In genomic region chr10:15388172-15388571, GRCh38 we compare ENCODE assay signal across 1 cellular context. TPM values are rescaled to one million over a fixed set of nuclear protein-coding genes. Genes with fewer than 3 reads are reported as not detected.
"Had no signal": no experiment of that assay in that cellular context is flagged by ENCODE, and none has a peak within 500 bp of the region (broad histone marks: within the 10 kb centered on the region; RNA-seq: fewer than 3 reads in every experiment).

No MANE protein-coding gene starts in this region.

RNA-seq across cellular contexts. Expression of gene FAM171A1, which starts 17.1 kb away (rescaled TPM):
- total RNA-seq: OCI-LY7 had no signal
